Comparison of ENCODE assay signal across 20 cellular contexts in genomic region chr16:51236583-51236982, GRCh38.
"Had no signal": no experiment of that assay in that cellular context is flagged by ENCODE, and none has a peak within 500 bp of the region (broad histone marks: within the 10 kb centered on the region; RNA-seq: fewer than 3 reads in every experiment).

No MANE protein-coding gene starts in this region.

- H3K36me3 ChIP-seq: esophagus muscularis mucosa, tibial nerve had no signal

- H3K27me3 Mint-ChIP-seq: activated B cell treated with CpG ODN at 0.5 μM for 24 hours; central memory CD8-positive, alpha-beta T cell had no signal

- H3K27ac ChIP-seq: coronary artery, esophagus muscularis mucosa, psoas muscle, tibial nerve had no signal

- H3K27me3 ChIP-seq: tibial nerve had no signal

- DNase-seq: activated B cell treated with CpG ODN at 0.5 μM for 24 hours; activated CD4-positive, alpha-beta T cell treated with anti-CD3 and anti-CD28 coated beads for 4 hours; activated CD8-positive, alpha-beta T cell treated with anti-CD3 and anti-CD28 coated beads for 36 hours; activated naive CD4-positive, alpha-beta T cell treated with Interleukin-2 at 50 U/mL for 16 hours; activated naive CD8-positive, alpha-beta T cell treated with anti-CD3 and anti-CD28 coated beads, Interleukin-2, amount 10 ng/mL, durations not matched to agents 7 days and 5 days; activated T-cell treated with anti-CD3 and anti-CD28 coated beads, Interleukin-2, amount 50 U/mL, for 1 hour; islet precursor cell; mammary epithelial cell; naive thymus-derived CD4-positive, alpha-beta T cell; psoas muscle; SK-N-SH; stimulated activated naive CD4-positive, alpha-beta T cell had no signal

- H3K4me3 ChIP-seq: coronary artery, esophagus muscularis mucosa, psoas muscle, tibial nerve had no signal

- H3K9me3 ChIP-seq: esophagus muscularis mucosa, psoas muscle, SK-N-SH had no signal

- H3K27ac Mint-ChIP-seq: activated B cell treated with CpG ODN at 0.5 μM for 24 hours; activated CD8-positive, alpha-beta T cell treated with anti-CD3 and anti-CD28 coated beads for 36 hours; activated naive CD8-positive, alpha-beta T cell treated with anti-CD3 and anti-CD28 coated beads, Interleukin-2, amount 10 ng/mL, durations not matched to agents 7 days and 5 days; activated T-helper 2 cell treated with anti-CD3 and anti-CD28 coated beads, Interferon-gamma antibody, Interleukin-2, Interleukin-4, amounts not matched to agents 10 μg/mL and 5 μg/mL and 100 μg/mL, durations not matched to agents 14 hours and 24 hours and 36 hours; brain; naive thymus-derived CD4-positive, alpha-beta T cell; T-helper 2 cell treated with Interferon-gamma antibody and Interleukin-4, amounts not matched to agents 5 μg/mL and 100 μg/mL, for 36 hours had no signal

- H3K4me1 ChIP-seq: esophagus muscularis mucosa, psoas muscle, tibial nerve had no signal

- H3K9me2 ChIP-seq: SK-N-SH had no signal

- H3K4me2 ChIP-seq: SK-N-SH had no signal

- H3K4me1 Mint-ChIP-seq: activated B cell treated with CpG ODN at 0.5 μM for 24 hours; activated naive CD8-positive, alpha-beta T cell treated with anti-CD3 and anti-CD28 coated beads, Interleukin-2, amount 10 ng/mL, durations not matched to agents 7 days and 5 days; central memory CD8-positive, alpha-beta T cell; naive thymus-derived CD4-positive, alpha-beta T cell had no signal

- H3K4me3 Mint-ChIP-seq: activated B cell treated with CpG ODN at 0.5 μM for 24 hours; activated CD8-positive, alpha-beta T cell treated with anti-CD3 and anti-CD28 coated beads for 36 hours; activated naive CD8-positive, alpha-beta T cell treated with anti-CD3 and anti-CD28 coated beads, Interleukin-2, amount 10 ng/mL, durations not matched to agents 7 days and 5 days; brain; central memory CD8-positive, alpha-beta T cell; naive thymus-derived CD4-positive, alpha-beta T cell; T-helper 2 cell treated with Interferon-gamma antibody and Interleukin-4, amounts not matched to agents 5 μg/mL and 100 μg/mL, for 36 hours had no signal

- ATAC-seq: activated CD8-positive, alpha-beta T cell treated with anti-CD3 and anti-CD28 coated beads for 36 hours; naive thymus-derived CD4-positive, alpha-beta T cell; psoas muscle; sciatic nerve had no signal

- H3K9ac ChIP-seq: SK-N-SH had no signal

- H3K36me3 Mint-ChIP-seq: activated naive CD8-positive, alpha-beta T cell treated with anti-CD3 and anti-CD28 coated beads, Interleukin-2, amount 10 ng/mL, durations not matched to agents 7 days and 5 days; brain; naive thymus-derived CD4-positive, alpha-beta T cell had no signal
